In the genomic region with DNA sequence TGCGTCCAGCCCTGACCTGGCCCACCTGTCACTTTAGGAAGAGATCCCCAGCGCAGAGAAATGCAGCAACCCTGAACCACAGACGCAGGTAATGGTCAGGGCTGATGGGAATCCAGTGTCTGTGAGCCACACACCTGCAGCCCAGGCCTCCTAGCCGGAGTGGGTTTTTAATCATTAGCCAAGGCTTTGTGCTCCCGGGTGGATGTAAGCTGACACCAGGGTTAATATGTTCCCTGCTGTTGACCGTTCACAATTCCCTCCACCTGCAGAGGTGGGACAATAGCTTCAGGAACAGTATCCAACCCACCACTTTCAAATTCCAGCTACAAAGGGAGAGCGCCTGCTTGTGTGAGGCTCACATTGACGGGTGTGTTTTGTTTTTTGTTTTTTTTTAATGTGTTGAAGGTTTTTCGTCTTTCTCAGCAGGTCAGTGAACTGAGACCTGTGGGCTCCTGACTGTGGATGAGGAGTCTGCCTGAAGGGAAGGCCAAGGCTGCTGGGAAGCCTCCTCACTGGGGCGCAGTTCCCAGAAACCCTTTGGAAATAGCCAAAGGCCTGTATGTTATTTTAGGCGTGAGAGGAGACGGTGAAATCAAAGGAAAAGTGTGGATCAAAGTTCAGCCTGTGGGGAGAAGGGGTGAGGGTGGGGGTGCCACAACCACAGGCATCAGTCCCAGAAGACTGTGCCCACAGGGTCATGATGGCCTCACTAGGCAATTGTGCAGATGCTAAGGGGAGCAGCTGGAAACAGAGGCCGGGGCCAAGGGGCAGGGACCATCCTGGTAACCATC, we compare ENCODE assay signal across 10 cellular contexts.
A peak's percentile ranks its signal among the peaks of the same experiment; 100 is the strongest.
DNase-seq lines count a peak whose midpoint lies in the region; TF ChIP-seq lines count a peak whose summit lies in the region.
"Had no signal": no experiment of that assay in that cellular context is flagged by ENCODE, and none has a peak within 500 bp of the region (broad histone marks: within the 10 kb centered on the region; RNA-seq: fewer than 3 reads in every experiment).

No MANE protein-coding gene starts in this region.

- H3K9me3 Mint-ChIP-seq in CD14-positive monocyte = no peaks in the 10 kb centered on the region
- H3K9me3 Mint-ChIP-seq: activated naive CD4-positive, alpha-beta T cell treated with anti-CD3 and anti-CD28 coated beads, Interleukin-2, amount 50 U/mL, for 24 hours had no signal

- no peaks in the 10 kb centered on the region for H3K9me3 ChIP-seq in colonic mucosa

- H3K4me3 ChIP-seq in colonic mucosa = no peak overlapping the region

- peak overlapping the region in 4 of 7 donors; percentile 48 to 78 (median 58) for H3K27ac Mint-ChIP-seq in CD14-positive monocyte
- H3K27ac Mint-ChIP-seq: activated naive CD4-positive, alpha-beta T cell treated with anti-CD3 and anti-CD28 coated beads, Interleukin-2, amount 50 U/mL, for 24 hours had no signal

- H3K27me3 ChIP-seq in colonic mucosa = no peaks in the 10 kb centered on the region

- peaks cover 41 to 42% of the 10 kb centered on the region in 2 donors for H3K36me3 Mint-ChIP-seq in CD14-positive monocyte
- H3K36me3 Mint-ChIP-seq: activated naive CD4-positive, alpha-beta T cell treated with anti-CD3 and anti-CD28 coated beads, Interleukin-2, amount 50 U/mL, for 24 hours had no signal

- intact Hi-C loops in CD14-positive monocyte (cut with micrococcal nuclease) = loop anchor here (10.0 kb wide), 1 partner anchor 194 kb away; no protein-coding TSS in a partner anchor
- intact Hi-C loops in colonic mucosa (cut with DNase I) = no loop called here

- H3K27me3 Mint-ChIP-seq in CD14-positive monocyte (ENCODE audit: low read depth in 3 of 3) = no peaks in the 10 kb centered on the region
- H3K27me3 Mint-ChIP-seq: activated naive CD4-positive, alpha-beta T cell treated with anti-CD3 and anti-CD28 coated beads, Interleukin-2, amount 50 U/mL, for 24 hours had no signal

- peaks cover 6% of the 10 kb centered on the region for H3K4me1 Mint-ChIP-seq in CD14-positive monocyte
- H3K4me1 Mint-ChIP-seq: activated naive CD4-positive, alpha-beta T cell treated with anti-CD3 and anti-CD28 coated beads, Interleukin-2, amount 50 U/mL, for 24 hours had no signal

- H3K4me1 ChIP-seq in colonic mucosa = peaks cover 6% of the 10 kb centered on the region

- H3K4me3 Mint-ChIP-seq in CD14-positive monocyte = no peak overlapping the region
- H3K4me3 Mint-ChIP-seq: activated naive CD4-positive, alpha-beta T cell treated with anti-CD3 and anti-CD28 coated beads, Interleukin-2, amount 50 U/mL, for 24 hours had no signal

- TF ChIP-seq CTCF in CD14-positive monocyte (IDR thresholded peaks at IDR 0.05) = no peak
- no peak for TF ChIP-seq CTCF in colonic mucosa (IDR thresholded peaks at IDR 0.05)

- no peaks in the 10 kb centered on the region for H3K36me3 ChIP-seq in colonic mucosa

- H3K9ac ChIP-seq in colonic mucosa (ENCODE audit: low read depth in 2 of 2, low read length in 2 of 2) = peak overlapping the region in 1 of 2 donors; percentile 62

- peak overlapping the region; percentile 43 for H3K27ac ChIP-seq in colonic mucosa

- DNase-seq in CD14-positive monocyte (ENCODE audit: low spot score) = no peak
- DNase-seq in NCI-H2029 treated with DMSO at 0.1 percent for 48 hours (lab: John Stamatoyannopoulos, UW) = peak; percentile 61
- peak; percentile 73 for DNase-seq in colonic mucosa
- DNase-seq in myocyte (ENCODE audit: low read depth) = peak; percentile 36
- no peak for DNase-seq in hypothalamus (lab: John Stamatoyannopoulos, UW)
- DNase-seq in amniotic stem cell (lab: John Stamatoyannopoulos, UW) = no peak
- DNase-seq in activated naive CD4-positive, alpha-beta T cell treated with Interleukin-2 at 50 U/mL for 16 hours = no peak
- no peak for DNase-seq in D341Med (ENCODE audit: low spot score)
- DNase-seq: left ventricle myocardium superior had no signal

Comparison
In these comparisons a context has a peak if more than half of its experiments do, and no peak if none do; other contexts are left out.
1. DNase-seq: peak in NCI-H2029 treated with DMSO at 0.1 percent for 48 hours (single experiment), colonic mucosa (single experiment) and myocyte (single experiment); none in CD14-positive monocyte (single experiment), hypothalamus (0 of 51), amniotic stem cell (single experiment), activated naive CD4-positive, alpha-beta T cell treated with Interleukin-2 at 50 U/mL for 16 hours (single experiment) and D341Med (single experiment).